ENCODE assay signal across 13 cellular contexts in genomic region chr1:13703128-13703513, GRCh38. TPM values are rescaled to one million over a fixed set of nuclear protein-coding genes. Genes with fewer than 3 reads are reported as not detected.
A peak's percentile ranks its signal among the peaks of the same experiment; 100 is the strongest.
DNase-seq lines count a peak whose midpoint lies in the region; ATAC-seq and TF ChIP-seq lines count a peak whose summit lies in the region.
"Had no signal": no experiment of that assay in that cellular context is flagged by ENCODE, and none has a peak within 500 bp of the region (broad histone marks: within the 10 kb centered on the region; RNA-seq: fewer than 3 reads in every experiment).

No MANE protein-coding gene starts in this region.

- no peak for ATAC-seq in activated T-cell treated with anti-CD3 and anti-CD28 coated beads, Interleukin-2, amount 50 U/mL, for 4 hours
- ATAC-seq in HG02970 (IDR thresholded peaks at IDR 0.05; ENCODE audit: low FRiP score, unreplicated experiment) (peak; percentile 3), HG03469 (IDR thresholded peaks at IDR 0.05; ENCODE audit: unreplicated experiment) (no peak)

- H3K27me3 Mint-ChIP-seq in activated T-cell treated with anti-CD3 and anti-CD28 coated beads, Interleukin-2, amount 50 U/mL, for 4 hours (ENCODE audit: low read depth) = no peaks in the 10 kb centered on the region
- no peaks in the 10 kb centered on the region for H3K27me3 Mint-ChIP-seq in activated CD4-positive, alpha-beta memory T cell treated with anti-CD3 and anti-CD28 coated beads for 36 hours

- H3K9me3 ChIP-seq in spleen = peaks cover 0 to 2% (median 0%) of the 10 kb centered on the region in 8 donors
- H3K9me3 ChIP-seq in osteoblast (ENCODE audit: low read depth, low read length) = no peaks in the 10 kb centered on the region
- H3K9me3 ChIP-seq: ascending aorta, mucosa of descending colon had no signal

- peaks cover 7% of the 10 kb centered on the region for H3K79me2 ChIP-seq in osteoblast (ENCODE audit: insufficient read depth, low read length)

- peak overlapping the region; percentile 97 for H3K27ac Mint-ChIP-seq in activated CD4-positive, alpha-beta memory T cell treated with anti-CD3 and anti-CD28 coated beads for 36 hours

- peak overlapping the region in 1 of 8 donors; percentile 89 for H3K4me3 ChIP-seq in spleen
- no peak overlapping the region for H3K4me3 ChIP-seq in osteoblast (ENCODE audit: insufficient read depth, low read length)
- H3K4me3 ChIP-seq: ascending aorta, mucosa of descending colon had no signal

- peak overlapping the region; percentile 22 to 99 (median 96) for H3K27ac ChIP-seq in spleen
- H3K27ac ChIP-seq in osteoblast (ENCODE audit: low read depth, low read length) = no peak overlapping the region
- H3K27ac ChIP-seq: ascending aorta had no signal

- DNase-seq in activated T-cell treated with anti-CD3 and anti-CD28 coated beads, Interleukin-2, amount 50 U/mL, for 4 hours = no peak
- no peak for DNase-seq in activated T-cell treated with anti-CD3 and anti-CD28 coated beads, Interleukin-2, amount 50 U/mL, for 48 hours
- DNase-seq in activated CD4-positive, alpha-beta memory T cell treated with anti-CD3 and anti-CD28 coated beads for 36 hours = no peak
- DNase-seq in spleen (no peak), osteoblast (ENCODE audit: insufficient read length, low spot score, missing footprints) (no peak), GF-D8 (lab: John Stamatoyannopoulos, UW) (no peak)
- DNase-seq: DMS53, islet precursor cell, OCI-M1 had no signal

- peaks cover 66% of the 10 kb centered on the region for H3K4me1 Mint-ChIP-seq in activated T-cell treated with anti-CD3 and anti-CD28 coated beads, Interleukin-2, amount 50 U/mL, for 4 hours (ENCODE audit: low read depth)
- peaks cover 59% of the 10 kb centered on the region for H3K4me1 Mint-ChIP-seq in activated CD4-positive, alpha-beta memory T cell treated with anti-CD3 and anti-CD28 coated beads for 36 hours (ENCODE audit: low read depth)

- H3K36me3 ChIP-seq in spleen = no peaks in the 10 kb centered on the region
- H3K36me3 ChIP-seq in osteoblast (ENCODE audit: insufficient read depth, low read length) = no peaks in the 10 kb centered on the region
- H3K36me3 ChIP-seq: ascending aorta had no signal

- no peaks in the 10 kb centered on the region for H4K20me1 ChIP-seq in osteoblast (ENCODE audit: insufficient read depth, low read length)

- peaks cover 15% of the 10 kb centered on the region for H3K36me3 Mint-ChIP-seq in activated T-cell treated with anti-CD3 and anti-CD28 coated beads, Interleukin-2, amount 50 U/mL, for 4 hours (ENCODE audit: insufficient read depth)
- peaks cover 15% of the 10 kb centered on the region for H3K36me3 Mint-ChIP-seq in activated CD4-positive, alpha-beta memory T cell treated with anti-CD3 and anti-CD28 coated beads for 36 hours

- CTCF ChIA-PET in activated CD4-positive, alpha-beta memory T cell treated with anti-CD3 and anti-CD28 coated beads for 36 hours (lab: Charles Lee) = interaction anchor here (0.7 to 4.2 kb wide), 5 partner anchors 10 to 48 kb away, joined by 3 to 28 read pairs (median 3); no protein-coding TSS in a partner anchor

- POLR2A ChIA-PET in activated CD4-positive, alpha-beta memory T cell treated with anti-CD3 and anti-CD28 coated beads for 36 hours (lab: Charles Lee) = interaction anchor here (0.6 to 3.0 kb wide), 8 partner anchors 26 to 1967 kb away, joined by 3 to 22 read pairs (median 4); partner anchors contain the start of gene AGTRAP

- TF ChIP-seq CTCF in spleen (IDR thresholded peaks at IDR 0.05 in 8 of 11, conservative IDR thresholded peaks at IDR 0.05 in 3 of 11) = no peak
- TF ChIP-seq CTCF in osteoblast (IDR thresholded peaks at IDR 0.05; ENCODE audit: extremely low read depth, low read depth, low read length) = no peak

- peaks cover 0 to 18% (median 0%) of the 10 kb centered on the region in 7 donors for H3K27me3 ChIP-seq in spleen (replicated peaks in 1 of 7)
- no peaks in the 10 kb centered on the region for H3K27me3 ChIP-seq in osteoblast (ENCODE audit: insufficient read depth, low read length)
- H3K27me3 ChIP-seq: ascending aorta had no signal

- peak overlapping the region; percentile 77 for H3K4me3 Mint-ChIP-seq in activated T-cell treated with anti-CD3 and anti-CD28 coated beads, Interleukin-2, amount 50 U/mL, for 4 hours
- peak overlapping the region; percentile 44 for H3K4me3 Mint-ChIP-seq in activated CD4-positive, alpha-beta memory T cell treated with anti-CD3 and anti-CD28 coated beads for 36 hours

- no peak overlapping the region for H3K4me2 ChIP-seq in osteoblast (ENCODE audit: insufficient read depth, low read length)

- no peaks in the 10 kb centered on the region for H3K9me3 Mint-ChIP-seq in activated T-cell treated with anti-CD3 and anti-CD28 coated beads, Interleukin-2, amount 50 U/mL, for 4 hours
- no peaks in the 10 kb centered on the region for H3K9me3 Mint-ChIP-seq in activated CD4-positive, alpha-beta memory T cell treated with anti-CD3 and anti-CD28 coated beads for 36 hours

- WGBS in spleen, 5 donors = 58 to 79% (median 76%) methylated on average over 2 of the region's 2 CpGs

- H3K4me1 ChIP-seq in spleen (peaks cover 9 to 87% (median 45%) of the 10 kb centered on the region in 6 donors), osteoblast (ENCODE audit: insufficient read depth, low read length) (peaks cover 9% of the 10 kb centered on the region)

- TF ChIP-seq POLR2A in spleen (IDR thresholded peaks at IDR 0.05) = no peak

- no peak overlapping the region for H2AFZ ChIP-seq in osteoblast (ENCODE audit: low read length)

- intact Hi-C loops in activated CD4-positive, alpha-beta memory T cell treated with anti-CD3 and anti-CD28 coated beads for 36 hours (cut with micrococcal nuclease) = no loop called here
- intact Hi-C loops in spleen (cut with DNase I; ENCODE audit: low total_unique reads) = no loop called here

RNA-seq across cellular contexts. Expression of gene PRDM2, which starts 3.1 kb away (rescaled TPM):
- total RNA-seq in activated T-cell treated with anti-CD3 and anti-CD28 coated beads, Interleukin-2, amount 50 U/mL, for 4 hours = 10 to 100 TPM; 39.7 to 44.5 (median 43.2) TPM
- total RNA-seq in activated CD4-positive, alpha-beta memory T cell treated with anti-CD3 and anti-CD28 coated beads for 36 hours = 10 to 100 TPM; 41.7 to 44.6 TPM
- total RNA-seq in spleen = 10 to 100 TPM; 54.7 to 75.7 (median 63.4) TPM
- polyA plus RNA-seq in spleen = 10 to 100 TPM; 12.0 to 17.5 (median 15.5) TPM
- total RNA-seq in osteoblast = 12.7 and 17.4 TPM in 2 replicates
